38 cellular contexts compared by ENCODE assay signal in genomic region chr12:109345428-109345827, GRCh38. TPM values are rescaled to one million over a fixed set of nuclear protein-coding genes. Genes with fewer than 3 reads are reported as not detected.
"Had no signal": no experiment of that assay in that cellular context is flagged by ENCODE, and none has a peak within 500 bp of the region (broad histone marks: within the 10 kb centered on the region; RNA-seq: fewer than 3 reads in every experiment).

No MANE protein-coding gene starts in this region.

- H3K36me3 ChIP-seq: MG63 had no signal

- H3K4me3 ChIP-seq: MG63 had no signal

- DNase-seq: Karpas-422, Kasumi-1, MG63, MM.1S, MV-4-11, NCI-H1048, NCI-H1092, NCI-H1092 treated with DMSO at 0.1 percent for 48 hours, NCI-H1105, NCI-H1105 treated with DMSO at 0.1 percent for 48 hours, NCI-H1417, NCI-H1417 treated with DMSO at 0.1 percent for 48 hours, NCI-H1436, NCI-H1436 treated with DMSO at 0.1 percent for 48 hours, NCI-H146, NCI-H1694, NCI-H1694 treated with DMSO at 0.1 percent for 48 hours, NCI-H187, NCI-H187 treated with DMSO at 0.1 percent for 48 hours, NCI-H1930, NCI-H2029, NCI-H2029 treated with DMSO at 0.1 percent for 48 hours, NCI-H2081, NCI-H2081 treated with DMSO at 0.1 percent for 48 hours, NCI-H2107, NCI-H2171, NCI-H2171 treated with DMSO at 0.1 percent for 48 hours, NCI-H2227 treated with DMSO at 0.1 percent for 48 hours, NCI-H226, NCI-H345, NCI-H446, NCI-H446 treated with DMSO at 0.1 percent for 48 hours, NCI-H510A, NCI-H510A treated with DMSO at 0.1 percent for 48 hours had no signal

- H3K9me3 ChIP-seq: MG63 had no signal

RNA-seq across cellular contexts. Expression of gene MYO1H, which starts 2.3 kb away (rescaled TPM):
- total RNA-seq: LHCN-M2, M059J, MCF 10A, NCI-H460 had no signal

RNA-seq across cellular contexts. Expression of gene FOXN4, which starts 36.3 kb away (rescaled TPM):
- total RNA-seq: LHCN-M2, M059J, MCF 10A, NCI-H460 had no signal
